12 cellular contexts compared by ENCODE assay signal in the genomic region with DNA sequence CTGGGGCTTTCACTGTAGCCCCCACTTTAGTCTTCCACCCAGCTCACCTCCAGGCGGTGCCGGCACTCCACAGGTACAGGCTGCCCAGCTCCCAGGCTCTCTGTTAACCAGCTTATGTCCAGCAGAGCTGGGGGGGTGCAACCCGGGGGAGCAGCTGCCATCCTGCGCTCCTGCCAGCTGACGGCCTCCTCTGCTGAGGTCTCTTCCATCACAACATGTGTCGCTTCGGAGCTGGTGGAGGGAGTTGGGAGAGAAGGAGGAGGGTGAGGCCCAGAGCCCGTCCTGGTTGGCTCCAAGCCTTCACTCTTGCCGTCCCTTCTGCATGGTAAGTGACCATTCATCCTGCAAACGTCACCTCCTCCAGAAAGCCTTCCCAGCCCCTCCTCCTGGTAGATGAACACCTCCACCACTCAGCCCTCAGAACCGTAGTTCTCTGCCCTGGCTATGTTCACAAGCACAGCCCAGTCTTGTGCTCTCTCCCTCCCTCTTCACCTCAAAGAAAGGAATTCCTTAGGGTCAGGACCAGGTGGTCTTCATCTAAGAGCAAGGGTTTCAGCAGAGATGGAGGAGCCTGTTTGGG. TPM values are rescaled to one million over a fixed set of nuclear protein-coding genes. Genes with fewer than 3 reads are reported as not detected.
A peak's percentile ranks its signal among the peaks of the same experiment; 100 is the strongest.
DNase-seq lines count a peak whose midpoint lies in the region; ATAC-seq and TF ChIP-seq lines count a peak whose summit lies in the region.
"Had no signal": no experiment of that assay in that cellular context is flagged by ENCODE, and none has a peak within 500 bp of the region (broad histone marks: within the 10 kb centered on the region; RNA-seq: fewer than 3 reads in every experiment).

No MANE protein-coding gene starts in this region.

- H3K27ac ChIP-seq in CD4-positive, alpha-beta memory T cell (ENCODE audit: low read depth, low read length) = peak overlapping the region; percentile 92
- H3K27ac ChIP-seq in dorsolateral prefrontal cortex = peak overlapping the region in 31 of 59 donors; percentile 4 to 97 (median 77)

- H3K4me1 Mint-ChIP-seq in CD4-positive, alpha-beta memory T cell = peaks cover 16 to 42% (median 20%) of the 10 kb centered on the region in 4 donors
- peaks cover 82% of the 10 kb centered on the region for H3K4me1 Mint-ChIP-seq in nephron progenitor cell

- TF ChIP-seq POLR2A in NB4 (IDR thresholded peaks at IDR 0.05; ENCODE audit: extremely low read depth, insufficient read length) = no peak

- no peaks in the 10 kb centered on the region for H3K27me3 ChIP-seq in CD4-positive, alpha-beta memory T cell (ENCODE audit: insufficient read depth, low read length)
- no peaks in the 10 kb centered on the region for H3K27me3 ChIP-seq in dorsolateral prefrontal cortex

- H3K27me3 Mint-ChIP-seq in CD4-positive, alpha-beta memory T cell = no peaks in the 10 kb centered on the region
- peaks cover 13% of the 10 kb centered on the region for H3K27me3 Mint-ChIP-seq in nephron progenitor cell (ENCODE audit: low read depth, poor library complexity)

- no peaks in the 10 kb centered on the region for H3K9me3 ChIP-seq in CD4-positive, alpha-beta memory T cell (ENCODE audit: control insufficient read depth in 1 of 2, low read length in 2 of 2)

- H3K9me3 Mint-ChIP-seq in CD4-positive, alpha-beta memory T cell = peaks cover 0 to 2% (median 0%) of the 10 kb centered on the region in 8 donors
- H3K9me3 Mint-ChIP-seq in nephron progenitor cell = no peaks in the 10 kb centered on the region

- H3K36me3 ChIP-seq in CD4-positive, alpha-beta memory T cell (ENCODE audit: insufficient read depth, low read length) = peaks cover 43% of the 10 kb centered on the region

- H3K27ac Mint-ChIP-seq in CD4-positive, alpha-beta memory T cell = peak overlapping the region; percentile 92 to 97 (median 95)
- peak overlapping the region; percentile 79 for H3K27ac Mint-ChIP-seq in nephron progenitor cell

- H3K36me3 Mint-ChIP-seq in CD4-positive, alpha-beta memory T cell = peaks cover 20 to 45% of the 10 kb centered on the region in 2 donors
- peaks cover 34% of the 10 kb centered on the region for H3K36me3 Mint-ChIP-seq in nephron progenitor cell (ENCODE audit: low read depth)

- no peak for ATAC-seq in GM18907 (IDR thresholded peaks at IDR 0.05; ENCODE audit: unreplicated experiment)
- ATAC-seq: sciatic nerve had no signal

- no peak for DNase-seq in CD4-positive, alpha-beta memory T cell
- DNase-seq in NB4 (ENCODE audit: low read depth) (no peak), dorsolateral prefrontal cortex (peak in 1 of 10 donors; percentile 26), nephron progenitor cell (no peak), cerebellum (ENCODE audit: low spot score) (no peak), H4 (ENCODE audit: low spot score) (no peak), NCI-H1105 treated with DMSO at 0.1 percent for 48 hours (lab: John Stamatoyannopoulos, UW) (no peak)
- DNase-seq: GF-D8, NCI-H1694 treated with DMSO at 0.1 percent for 48 hours had no signal

- POLR2A ChIA-PET in CD4-positive, alpha-beta memory T cell (lab: Charles Lee; ENCODE audit: partially characterized antibody) = interaction anchor here (0.5 to 3.5 kb wide), 14 partner anchors 8 to 1142 kb away, joined by 3 to 32 read pairs (median 4); a partner anchor contains a TSS

- H3K4me3 Mint-ChIP-seq in CD4-positive, alpha-beta memory T cell = peak overlapping the region; percentile 84 to 95 (median 91)
- H3K4me3 Mint-ChIP-seq in nephron progenitor cell = peak overlapping the region; percentile 91

- CTCF ChIA-PET in CD4-positive, alpha-beta memory T cell (lab: Charles Lee; ENCODE audit: partially characterized antibody) = interaction anchor here (0.8 to 1.8 kb wide), 6 partner anchors 8 to 121 kb away, joined by 3 to 8 read pairs (median 4); a partner anchor contains a TSS

- peak overlapping the region in 1 of 2 donors; percentile 94 for H3K4me3 ChIP-seq in CD4-positive, alpha-beta memory T cell (ENCODE audit: low read length in 2 of 2)
- peak overlapping the region; percentile 84 for H3K4me3 ChIP-seq in NB4 (ENCODE audit: low read depth, low read length)
- peak overlapping the region in 14 of 59 donors; percentile 76 to 98 (median 90) for H3K4me3 ChIP-seq in dorsolateral prefrontal cortex

- peaks cover 23% of the 10 kb centered on the region for H3K4me1 ChIP-seq in CD4-positive, alpha-beta memory T cell (ENCODE audit: insufficient read depth, low read length)

- intact Hi-C loops in CD4-positive, alpha-beta memory T cell (cut with micrococcal nuclease) = loop anchor here (5.0 kb wide), 1 partner anchor 492 kb away; a partner anchor contains a TSS
- intact Hi-C loops in dorsolateral prefrontal cortex (cut with DNase I) = loop anchor here (5.0 to 10.0 kb wide), 2 partner anchors 42 to 56 kb away; a partner anchor contains a TSS

- TF ChIP-seq CTCF in NB4 (IDR thresholded peaks at IDR 0.05; ENCODE audit: low read depth, low read length) (peak; percentile 1), dorsolateral prefrontal cortex (IDR thresholded peaks at IDR 0.05 in 54 of 56, conservative IDR thresholded peaks at IDR 0.05 in 2 of 56; ENCODE audit: low read depth in 1 of 56, partially characterized antibody in 56 of 56) (no peak), nephron progenitor cell (IDR thresholded peaks at IDR 0.05) (no peak)

RNA-seq across cellular contexts. Expression of a gene that starts 1.6 kb away (rescaled TPM):
- 10 to 100 TPM; 64.8 to 67.2 TPM for total RNA-seq in CD4-positive, alpha-beta memory T cell
- polyA plus RNA-seq in CD4-positive, alpha-beta memory T cell = 10 to 100 TPM in 1 of 2 donors, 1 to 10 TPM in 1; 8.0 to 18.2 TPM
- total RNA-seq in dorsolateral prefrontal cortex = 10 to 100 TPM; 10.6 to 34.8 (median 18.7) TPM
- 12.8 TPM for total RNA-seq in cerebellum
- 7.4 and 7.7 TPM in 2 replicates for total RNA-seq in H4 (2014; rRNA removed; shearing (Covaris generic))

RNA-seq across cellular contexts. Expression of a gene that starts 15.4 kb away (rescaled TPM):
- 1 to 10 TPM; 1.1 to 1.5 TPM for total RNA-seq in CD4-positive, alpha-beta memory T cell
- polyA plus RNA-seq in CD4-positive, alpha-beta memory T cell = not detected
- total RNA-seq in dorsolateral prefrontal cortex (10 to 100 TPM in 66 of 120 experiments, 1 to 10 TPM in 54; 2.8 to 52.0 (median 11.0) TPM), cerebellum (13.0 TPM)
- total RNA-seq in H4 (2014; rRNA removed; shearing (Covaris generic)) = not detected in 2 replicates
- total RNA-seq: glomerular endothelial cell had no signal

RNA-seq across cellular contexts. Expression of a gene that starts 23.4 kb away (rescaled TPM):
- total RNA-seq in CD4-positive, alpha-beta memory T cell = 1 to 10 TPM; 7.8 TPM
- 1 to 10 TPM in 1 of 2 donors, under 1 TPM in 1; 0.20 to 2.3 TPM for polyA plus RNA-seq in CD4-positive, alpha-beta memory T cell
- 100 to 1,000 TPM in 5 of 120 experiments, 10 to 100 TPM in 114, 1 to 10 TPM in 1; 9.1 to 175 (median 43.5) TPM for total RNA-seq in dorsolateral prefrontal cortex
- total RNA-seq in cerebellum = 11.3 TPM
- 0.06 TPM in 1 of 2 replicates, not detected in the other for total RNA-seq in H4 (2014; rRNA removed; shearing (Covaris generic))

RNA-seq across cellular contexts. Expression of a gene that starts 36.3 kb away (rescaled TPM):
- total RNA-seq in CD4-positive, alpha-beta memory T cell = 100 to 1,000 TPM; 157 to 166 TPM
- polyA plus RNA-seq in CD4-positive, alpha-beta memory T cell = 100 to 1,000 TPM; 177 to 250 TPM
- total RNA-seq in dorsolateral prefrontal cortex (100 to 1,000 TPM in 17 of 120 experiments, 10 to 100 TPM in 103; 58.1 to 115 (median 89.4) TPM), cerebellum (46.8 TPM)
- 183 and 196 TPM in 2 replicates for total RNA-seq in H4 (2014; rRNA removed; shearing (Covaris generic))

RNA-seq across cellular contexts. Expression of a gene that starts 42.6 kb away (rescaled TPM):
- 10 to 100 TPM; 48.7 to 61.0 TPM for total RNA-seq in CD4-positive, alpha-beta memory T cell
- polyA plus RNA-seq in CD4-positive, alpha-beta memory T cell = 10 to 100 TPM; 89.4 to 94.4 TPM
- total RNA-seq in dorsolateral prefrontal cortex (10 to 100 TPM; 33.8 to 83.9 (median 57.8) TPM), cerebellum (41.1 TPM)
- total RNA-seq in H4 (2014; rRNA removed; shearing (Covaris generic)) = 185 and 198 TPM in 2 replicates
